Comparison of ENCODE assay signal across 12 cellular contexts in genomic region chr15:82919231-82919886, GRCh38. TPM values are rescaled to one million over a fixed set of nuclear protein-coding genes. Genes with fewer than 3 reads are reported as not detected.
A peak's percentile ranks its signal among the peaks of the same experiment; 100 is the strongest.
DNase-seq lines count a peak whose midpoint lies in the region; ATAC-seq and TF ChIP-seq lines count a peak whose summit lies in the region.
"Had no signal": no experiment of that assay in that cellular context is flagged by ENCODE, and none has a peak within 500 bp of the region (broad histone marks: within the 10 kb centered on the region; RNA-seq: fewer than 3 reads in every experiment).

No MANE protein-coding gene starts in this region.

- no TSS peak for BruUV-seq in mammary epithelial cell (replicated peaks; lab: Mats Ljungman, UMichigan)

- DNase-seq in SHP77 (lab: John Stamatoyannopoulos, UW), result peak; percentile 18 to 27
- no peak for DNase-seq in SHP77 treated with DMSO at 0.1 percent for 48 hours (lab: John Stamatoyannopoulos, UW)
- peak; percentile 81 for DNase-seq in mammary epithelial cell
- DNase-seq in left lung, result peak in 1 of 2 donors; percentile 43
- DNase-seq in thyroid gland, result peak; percentile 86 to 94
- DNase-seq in NCI-H446 treated with DMSO at 0.1 percent for 48 hours (lab: John Stamatoyannopoulos, UW), result no peak
- DNase-seq in activated gamma-delta T cell treated with Interleukin-2 at 50 U/mL for 16 hours, result no peak
- no peak for DNase-seq in activated naive CD8-positive, alpha-beta T cell treated with anti-CD3 and anti-CD28 coated beads, Interleukin-2, amount 50 U/mL, for 24 hours
- DNase-seq: activated CD4-positive, alpha-beta T cell treated with anti-CD3 and anti-CD28 coated beads, Interleukin-2, amount 50 U/mL, for 4 hours; NK-92 treated with Interleukin-12 subunit alpha and Interleukin-12 subunit beta, amount 100 ng/mL, for 24 hours had no signal

- CTCF ChIA-PET in mammary epithelial cell (lab: Charles Lee; ENCODE audit: low non-redundant PET), result no interaction called here

- no peaks in the 10 kb centered on the region for H3K9me3 Mint-ChIP-seq in activated naive CD8-positive, alpha-beta T cell treated with anti-CD3 and anti-CD28 coated beads, Interleukin-2, amount 50 U/mL, for 24 hours

- H4K20me1 ChIP-seq in mammary epithelial cell (ENCODE audit: insufficient read depth, low read length), result no peaks in the 10 kb centered on the region

- in situ Hi-C loops in mammary epithelial cell (cut with MboI; ENCODE audit: low sequenced_read_pairs in 2 of 2), result no loop called here

- H3K79me2 ChIP-seq in mammary epithelial cell (ENCODE audit: insufficient read depth, low read length), result no peaks in the 10 kb centered on the region

- dilution Hi-C loops in mammary epithelial cell (cut with HindIII; ENCODE audit: low sequenced_read_pairs), result no loop called here

- TF ChIP-seq CTCF in mammary epithelial cell (conservative IDR thresholded peaks at IDR 0.05 in 1 of 2, IDR thresholded peaks at IDR 0.05 in 1 of 2; ENCODE audit: extremely low read depth in 1 of 2, insufficient read depth in 1 of 2, low read depth in 1 of 2, low read length in 2 of 2) (no peak), left lung (IDR thresholded peaks at IDR 0.05) (no peak), thyroid gland (IDR thresholded peaks at IDR 0.05) (no peak)

- no peak overlapping the region for H3K4me3 Mint-ChIP-seq in activated naive CD8-positive, alpha-beta T cell treated with anti-CD3 and anti-CD28 coated beads, Interleukin-2, amount 50 U/mL, for 24 hours

- H3K27ac ChIP-seq in mammary epithelial cell (ENCODE audit: insufficient read depth, low read depth, low read length) (no peak overlapping the region), left lung (no peak overlapping the region), thyroid gland (peak overlapping the region; percentile 30 to 65 (median 38))
- H3K27ac ChIP-seq: tibial artery had no signal

- H3K4me1 ChIP-seq in mammary epithelial cell (ENCODE audit: insufficient read depth, low read length), result peaks cover 8% of the 10 kb centered on the region
- no peaks in the 10 kb centered on the region for H3K4me1 ChIP-seq in left lung
- H3K4me1 ChIP-seq in thyroid gland, result peaks cover 22 to 28% of the 10 kb centered on the region in 2 donors
- H3K4me1 ChIP-seq: A549 had no signal

- H3K27me3 ChIP-seq in mammary epithelial cell (ENCODE audit: insufficient read depth, low read length) (no peaks in the 10 kb centered on the region), left lung (no peaks in the 10 kb centered on the region), thyroid gland (no peaks in the 10 kb centered on the region)
- H3K27me3 ChIP-seq: tibial artery had no signal

- no peaks in the 10 kb centered on the region for H3K27me3 Mint-ChIP-seq in activated naive CD8-positive, alpha-beta T cell treated with anti-CD3 and anti-CD28 coated beads, Interleukin-2, amount 50 U/mL, for 24 hours

- no peaks in the 10 kb centered on the region for H3K4me1 Mint-ChIP-seq in activated naive CD8-positive, alpha-beta T cell treated with anti-CD3 and anti-CD28 coated beads, Interleukin-2, amount 50 U/mL, for 24 hours

- H3K4me2 ChIP-seq in mammary epithelial cell (ENCODE audit: insufficient read depth, low read depth, low read length), result no peak overlapping the region
- H3K4me2 ChIP-seq: A549 had no signal

- no peak overlapping the region for H3K27ac Mint-ChIP-seq in activated naive CD8-positive, alpha-beta T cell treated with anti-CD3 and anti-CD28 coated beads, Interleukin-2, amount 50 U/mL, for 24 hours

- no peak for TF ChIP-seq POLR2A in thyroid gland (IDR thresholded peaks at IDR 0.05)

- no peak overlapping the region for H2AFZ ChIP-seq in mammary epithelial cell (ENCODE audit: low read depth, low read length)

- no peak overlapping the region for H3K9ac ChIP-seq in mammary epithelial cell (ENCODE audit: insufficient read depth, low read length)

- 51% methylated on average over 6 of the region's 6 CpGs for WGBS in mammary epithelial cell (ENCODE audit: low coverage, missing lambda C conversion rate)
- 53 to 67% methylated on average over 5 to 6 of the region's 6 CpGs for WGBS in thyroid gland, 2 donors

- no peak overlapping the region for H3K4me3 ChIP-seq in mammary epithelial cell (replicated peaks in 1 of 3; ENCODE audit: insufficient read depth in 1 of 3, low read depth in 2 of 3, low read length in 3 of 3)
- H3K4me3 ChIP-seq in left lung, result no peak overlapping the region
- H3K4me3 ChIP-seq in thyroid gland (replicated peaks in 1 of 3), result no peak overlapping the region
- H3K4me3 ChIP-seq: A549, tibial artery had no signal

- H3K36me3 Mint-ChIP-seq in activated naive CD8-positive, alpha-beta T cell treated with anti-CD3 and anti-CD28 coated beads, Interleukin-2, amount 50 U/mL, for 24 hours (ENCODE audit: low read depth), result no peaks in the 10 kb centered on the region

- intact Hi-C loops in mammary epithelial cell (cut with micrococcal nuclease), result no loop called here
- intact Hi-C loops in left lung (cut with DNase I), result no loop called here
- intact Hi-C loops in thyroid gland (cut with DNase I), result no loop called here

- peak; percentile 85 for ATAC-seq in left lung
- ATAC-seq in activated naive CD8-positive, alpha-beta T cell treated with anti-CD3 and anti-CD28 coated beads, Interleukin-2, amount 50 U/mL, for 24 hours, result no peak
- ATAC-seq: A549 had no signal

- H3K9me3 ChIP-seq in mammary epithelial cell (replicated peaks; ENCODE audit: insufficient read depth, low read length), result no peaks in the 10 kb centered on the region
- no peaks in the 10 kb centered on the region for H3K9me3 ChIP-seq in left lung
- H3K9me3 ChIP-seq in thyroid gland, result no peaks in the 10 kb centered on the region
- H3K9me3 ChIP-seq: A549, tibial artery had no signal

- H3K36me3 ChIP-seq in mammary epithelial cell (ENCODE audit: insufficient read depth, low read length) (no peaks in the 10 kb centered on the region), left lung (no peaks in the 10 kb centered on the region), thyroid gland (no peaks in the 10 kb centered on the region)
- H3K36me3 ChIP-seq: tibial artery had no signal

RNA-seq across cellular contexts. Expression of gene HOMER2, which starts 33.2 kb away (rescaled TPM):
- total RNA-seq in mammary epithelial cell (10 to 100 TPM; 22.9 to 30.0 TPM), left lung (10 to 100 TPM; 17.3 to 18.8 TPM), thyroid gland (100 to 1,000 TPM in 2 of 4 donors, 10 to 100 TPM in 2; 89.1 to 211 (median 122) TPM)
- polyA plus RNA-seq in mammary epithelial cell, result 14.9 TPM
- polyA minus RNA-seq in mammary epithelial cell, result 1.6 TPM

Comparison
In these comparisons a context has a peak if more than half of its experiments do, and no peak if none do; other contexts are left out.
1. DNase-seq: peak in SHP77 (2 of 2), mammary epithelial cell (single experiment) and thyroid gland (2 of 2); none in SHP77 treated with DMSO at 0.1 percent for 48 hours (single experiment), NCI-H446 treated with DMSO at 0.1 percent for 48 hours (single experiment), activated gamma-delta T cell treated with Interleukin-2 at 50 U/mL for 16 hours (single experiment) and activated naive CD8-positive, alpha-beta T cell treated with anti-CD3 and anti-CD28 coated beads, Interleukin-2, amount 50 U/mL, for 24 hours (single experiment).
2. H3K27ac ChIP-seq: peak in thyroid gland (3 of 3); none in mammary epithelial cell (single experiment) and left lung (0 of 2).